ENCODE assay signal across 8 cellular contexts in genomic region chr6:111482236-111482958, GRCh38.
DNase-seq lines count a peak whose midpoint lies in the region; ATAC-seq and TF ChIP-seq lines count a peak whose summit lies in the region.

No MANE protein-coding gene starts in this region.

- H3K9ac ChIP-seq in muscle layer of colon (ENCODE audit: low read length) (peak overlapping the region; percentile 90), stomach smooth muscle (ENCODE audit: low read length in 2 of 2) (peak overlapping the region; percentile 87 to 88)

- H3K27ac ChIP-seq in muscle layer of colon (ENCODE audit: low read depth, low read length), result peak overlapping the region; percentile 96
- peak overlapping the region; percentile 98 for H3K27ac ChIP-seq in stomach smooth muscle (ENCODE audit: low read length)

- peak overlapping the region; percentile 89 to 94 for H3K4me3 ChIP-seq in muscle layer of colon (ENCODE audit: low read depth in 1 of 2, low read length in 2 of 2)
- peak overlapping the region; percentile 82 to 91 for H3K4me3 ChIP-seq in stomach smooth muscle (ENCODE audit: low read length in 2 of 2)

- H3K27me3 ChIP-seq in muscle layer of colon (ENCODE audit: control insufficient read depth in 1 of 2, insufficient read depth in 2 of 2, low read length in 2 of 2) (no peaks in the 10 kb centered on the region), stomach smooth muscle (ENCODE audit: control insufficient read depth in 1 of 2, insufficient read depth in 2 of 2, low read length in 2 of 2) (no peaks in the 10 kb centered on the region)

- H3K9me3 ChIP-seq in muscle layer of colon (ENCODE audit: low read length) (no peaks in the 10 kb centered on the region), stomach smooth muscle (ENCODE audit: control insufficient read depth in 2 of 2, low read length in 2 of 2) (peaks cover 0 to 3% of the 10 kb centered on the region in 2 donors)

- peak; percentile 22 for ATAC-seq in HG02885 (IDR thresholded peaks at IDR 0.05; ENCODE audit: poor library complexity, unreplicated experiment)

- peak; percentile 26 for DNase-seq in NCI-H2196 (lab: John Stamatoyannopoulos, UW; ENCODE audit: unreplicated experiment)
- no peak for DNase-seq in NCI-H2196 treated with DMSO at 0.1 percent for 48 hours (lab: John Stamatoyannopoulos, UW; ENCODE audit: unreplicated experiment)
- DNase-seq in NCI-H748 treated with DMSO at 0.1 percent for 48 hours (lab: John Stamatoyannopoulos, UW), result peak; percentile 53
- peak; percentile 26 for DNase-seq in activated T-cell treated with anti-CD3 and anti-CD28 coated beads for 24 hours (ENCODE audit: low read depth)
- peak; percentile 82 to 87 for DNase-seq in erythroblast (lab: John Stamatoyannopoulos, UW)

- TF ChIP-seq POLR2A in erythroblast (IDR thresholded peaks at IDR 0.05; ENCODE audit: low read length), result no peak

- H3K36me3 ChIP-seq in muscle layer of colon (ENCODE audit: insufficient read depth, low read length) (no peaks in the 10 kb centered on the region), stomach smooth muscle (ENCODE audit: control insufficient read depth in 2 of 2, insufficient read depth in 2 of 2, low read length in 2 of 2) (no peaks in the 10 kb centered on the region)

- peaks cover 31% of the 10 kb centered on the region for H3K4me1 ChIP-seq in muscle layer of colon (ENCODE audit: insufficient read depth, low read length)
- H3K4me1 ChIP-seq in stomach smooth muscle (ENCODE audit: control insufficient read depth, insufficient read depth, low read length), result peaks cover 7% of the 10 kb centered on the region
